ENCODE assay signal across 9 cellular contexts in genomic region chr7:83468251-83468739, GRCh38.
DNase-seq lines count a peak whose midpoint lies in the region; ATAC-seq and TF ChIP-seq lines count a peak whose summit lies in the region.
"Had no signal": no experiment of that assay in that cellular context is flagged by ENCODE, and none has a peak within 500 bp of the region (broad histone marks: within the 10 kb centered on the region; RNA-seq: fewer than 3 reads in every experiment).

No MANE protein-coding gene starts in this region.

- H3K27me3 ChIP-seq in GM23338 (ENCODE audit: insufficient read depth): no peaks in the 10 kb centered on the region
- H3K27me3 ChIP-seq in HUES48 (ENCODE audit: control insufficient read depth, insufficient read depth, low read length): no peaks in the 10 kb centered on the region
- no peaks in the 10 kb centered on the region for H3K27me3 ChIP-seq in fibroblast of lung (ENCODE audit: control insufficient read depth, insufficient read depth, low read length)
- H3K27me3 ChIP-seq in neural progenitor cell: no peaks in the 10 kb centered on the region

- H3K27ac Mint-ChIP-seq in GM23338 (peak overlapping the region; percentile 95), neural progenitor cell (peak overlapping the region; percentile 69)
- H3K27ac Mint-ChIP-seq in T-helper 2 cell treated with Interferon-gamma antibody and Interleukin-4, amounts not matched to agents 5 μg/mL and 100 μg/mL, for 36 hours: no peak overlapping the region

- TF ChIP-seq CTCF in GM23338 (conservative IDR thresholded peaks at IDR 0.05; ENCODE audit: low read depth in 2 of 2) (no peak), fibroblast of lung (conservative IDR thresholded peaks at IDR 0.05 in 1 of 2, IDR thresholded peaks at IDR 0.05 in 1 of 2; ENCODE audit: low read depth in 1 of 2, low read length in 2 of 2) (no peak), neural progenitor cell (IDR thresholded peaks at IDR 0.05) (no peak)

- H3K27ac ChIP-seq in GM23338 (ENCODE audit: low read depth): peak overlapping the region; percentile 94
- H3K27ac ChIP-seq in HUES48 (ENCODE audit: low read depth, low read length): peak overlapping the region; percentile 94
- peak overlapping the region; percentile 30 for H3K27ac ChIP-seq in fibroblast of lung (ENCODE audit: insufficient read depth, low read length)
- H3K27ac ChIP-seq in neural progenitor cell: peak overlapping the region; percentile 48
- H3K27ac ChIP-seq: 22Rv1 had no signal

- H3F3A ChIP-seq in GM23338 (replicated peaks; ENCODE audit: low read depth): peaks cover 9% of the 10 kb centered on the region
- H3F3A ChIP-seq in neural progenitor cell (ENCODE audit: low read depth): peaks cover 44% of the 10 kb centered on the region

- H3K36me3 ChIP-seq in GM23338 (ENCODE audit: insufficient read depth): no peaks in the 10 kb centered on the region
- peaks cover 19% of the 10 kb centered on the region for H3K36me3 ChIP-seq in HUES48 (ENCODE audit: control insufficient read depth, insufficient read depth, low read length)
- H3K36me3 ChIP-seq in fibroblast of lung (ENCODE audit: control insufficient read depth, insufficient read depth, low read length): no peaks in the 10 kb centered on the region
- H3K36me3 ChIP-seq in neural progenitor cell: no peaks in the 10 kb centered on the region

- 0 out of 2 replicates have a peak overlapping the region, but pooled peaks have one; percentile 3 for H3K4me2 ChIP-seq in GM23338
- peak overlapping the region; percentile 67 for H3K4me2 ChIP-seq in fibroblast of lung (ENCODE audit: extremely low read depth, insufficient read depth, low read length)
- H3K4me2 ChIP-seq in neural progenitor cell: peak overlapping the region; percentile 37

- H3K36me3 Mint-ChIP-seq in GM23338 (ENCODE audit: low read depth) (peaks cover 41% of the 10 kb centered on the region), neural progenitor cell (no peaks in the 10 kb centered on the region)
- H3K36me3 Mint-ChIP-seq in T-helper 2 cell treated with Interferon-gamma antibody and Interleukin-4, amounts not matched to agents 5 μg/mL and 100 μg/mL, for 36 hours (ENCODE audit: low read depth): no peaks in the 10 kb centered on the region

- peaks cover 37% of the 10 kb centered on the region for H3K4me1 ChIP-seq in GM23338 (ENCODE audit: insufficient read depth)
- peaks cover 26% of the 10 kb centered on the region for H3K4me1 ChIP-seq in HUES48 (ENCODE audit: control insufficient read depth, insufficient read depth, low read length)
- no peaks in the 10 kb centered on the region for H3K4me1 ChIP-seq in fibroblast of lung (ENCODE audit: control insufficient read depth, extremely low read depth, insufficient read depth, low read length)
- H3K4me1 ChIP-seq in neural progenitor cell: peaks cover 16% of the 10 kb centered on the region

- H3K4me1 Mint-ChIP-seq in GM23338 (peaks cover 43% of the 10 kb centered on the region), neural progenitor cell (peaks cover 12% of the 10 kb centered on the region)
- no peaks in the 10 kb centered on the region for H3K4me1 Mint-ChIP-seq in T-helper 2 cell treated with Interferon-gamma antibody and Interleukin-4, amounts not matched to agents 5 μg/mL and 100 μg/mL, for 36 hours (ENCODE audit: low read depth)

- no peak overlapping the region for H3K4me3 ChIP-seq in GM23338
- no peak overlapping the region for H3K4me3 ChIP-seq in HUES48 (ENCODE audit: low read depth, low read length)
- H3K4me3 ChIP-seq in fibroblast of lung (replicated peaks in 1 of 4; ENCODE audit: control extremely low read depth in 1 of 4, insufficient read depth in 1 of 4, low read depth in 3 of 4, low read length in 4 of 4): peak overlapping the region in 1 of 4 experiments; percentile 10
- H3K4me3 ChIP-seq in neural progenitor cell: no peak overlapping the region

- H3K9me3 Mint-ChIP-seq in GM23338 (no peaks in the 10 kb centered on the region), neural progenitor cell (no peaks in the 10 kb centered on the region)
- no peaks in the 10 kb centered on the region for H3K9me3 Mint-ChIP-seq in T-helper 2 cell treated with Interferon-gamma antibody and Interleukin-4, amounts not matched to agents 5 μg/mL and 100 μg/mL, for 36 hours

- peak; percentile 63 for ATAC-seq in GM23338

- H3K9ac ChIP-seq in HUES48 (ENCODE audit: low read depth, low read length) (no peak overlapping the region), fibroblast of lung (ENCODE audit: insufficient read depth, low read length) (no peak overlapping the region), neural progenitor cell (no peak overlapping the region)

- H3K9me2 ChIP-seq in GM23338 (ENCODE audit: insufficient read depth): no peaks in the 10 kb centered on the region

- no peak overlapping the region for H2AFZ ChIP-seq in GM23338
- H2AFZ ChIP-seq in fibroblast of lung (ENCODE audit: low read length): no peak overlapping the region
- H2AFZ ChIP-seq in neural progenitor cell (replicated peaks): no peak overlapping the region

- no peaks in the 10 kb centered on the region for H3K9me3 ChIP-seq in HUES48 (ENCODE audit: control insufficient read depth, insufficient read depth, low read length)
- no peaks in the 10 kb centered on the region for H3K9me3 ChIP-seq in fibroblast of lung (ENCODE audit: control insufficient read depth, insufficient read depth, low read depth, low read length)
- H3K9me3 ChIP-seq in neural progenitor cell (ENCODE audit: low read depth): no peaks in the 10 kb centered on the region

- DNase-seq in DMS153 (lab: John Stamatoyannopoulos, UW): peak; percentile 21
- no peak for DNase-seq in DMS153 treated with DMSO at 0.1 percent for 48 hours (lab: John Stamatoyannopoulos, UW; ENCODE audit: unreplicated experiment)
- DNase-seq in GM23338 (ENCODE audit: low spot score): peak; percentile 83
- DNase-seq in RPMI8226: peak; percentile 91
- peak; percentile 98 to 99 for DNase-seq in fibroblast of lung (ENCODE audit: low read depth in 2 of 2)
- peak; percentile 75 for DNase-seq in neural progenitor cell (ENCODE audit: low spot score)
- no peak for DNase-seq in T-helper 2 cell treated with Interferon-gamma antibody and Interleukin-4, amounts not matched to agents 5 μg/mL and 100 μg/mL, for 36 hours (ENCODE audit: low spot score)

- H3K79me2 ChIP-seq in GM23338 (replicated peaks; ENCODE audit: insufficient read depth) (peaks cover 4% of the 10 kb centered on the region), fibroblast of lung (ENCODE audit: control insufficient read depth, insufficient read depth, low read length) (no peaks in the 10 kb centered on the region), neural progenitor cell (ENCODE audit: low read depth) (peaks cover 7% of the 10 kb centered on the region)

- no peaks in the 10 kb centered on the region for H4K20me1 ChIP-seq in GM23338 (replicated peaks; ENCODE audit: insufficient read depth)
- H4K20me1 ChIP-seq in fibroblast of lung (ENCODE audit: control insufficient read depth, extremely low read depth, insufficient read depth, low read length): no peaks in the 10 kb centered on the region
- H4K20me1 ChIP-seq in neural progenitor cell (ENCODE audit: low read depth): no peaks in the 10 kb centered on the region

- H3K4me3 Mint-ChIP-seq in GM23338 (no peak overlapping the region), neural progenitor cell (no peak overlapping the region)
- no peak overlapping the region for H3K4me3 Mint-ChIP-seq in T-helper 2 cell treated with Interferon-gamma antibody and Interleukin-4, amounts not matched to agents 5 μg/mL and 100 μg/mL, for 36 hours

- H3K27me3 Mint-ChIP-seq in GM23338 (ENCODE audit: insufficient read depth, low read depth, poor library complexity) (peaks cover 26% of the 10 kb centered on the region), neural progenitor cell (ENCODE audit: insufficient read depth, low read depth) (peaks cover 3% of the 10 kb centered on the region)
- H3K27me3 Mint-ChIP-seq in T-helper 2 cell treated with Interferon-gamma antibody and Interleukin-4, amounts not matched to agents 5 μg/mL and 100 μg/mL, for 36 hours (ENCODE audit: low read depth): no peaks in the 10 kb centered on the region

TF ChIP-seq in GM23338, 12 proteins besides CTCF, POLR2A, EP300 and RAD21:
- TF ChIP-seq POLR2AphosphoS5 (IDR thresholded peaks at IDR 0.05; ENCODE audit: low read depth): peak; percentile 85
- no peak for TF ChIP-seq REST (IDR thresholded peaks at IDR 0.05; ENCODE audit: unreplicated experiment)

Comparison
In these comparisons a context has a peak if more than half of its experiments do, and no peak if none do; other contexts are left out.
1. DNase-seq: peak in DMS153 (single experiment), GM23338 (single experiment), RPMI8226 (single experiment), fibroblast of lung (2 of 2) and neural progenitor cell (single experiment); none in DMS153 treated with DMSO at 0.1 percent for 48 hours (single experiment) and T-helper 2 cell treated with Interferon-gamma antibody and Interleukin-4, amounts not matched to agents 5 μg/mL and 100 μg/mL, for 36 hours (single experiment).
2. H3K27ac ChIP-seq: peak in every context shown above with its lines; median percentile 94 in GM23338; 94 in HUES48; 48 in neural progenitor cell; 30 in fibroblast of lung.
3. H3K4me2 ChIP-seq: peak in every context shown above with its lines; median percentile 67 in fibroblast of lung; 37 in neural progenitor cell; 3 in GM23338.